In genomic region chr2:74440005-74440377, GRCh38 we compare ENCODE assay signal across 1 cellular context.
TF ChIP-seq lines count a peak whose summit lies in the region.

No MANE protein-coding gene starts in this region.

TF ChIP-seq in K562, 482 proteins besides CTCF, POLR2A, EP300 and RAD21:
- TF ChIP-seq TAF7 (tag; IDR thresholded peaks at IDR 0.05) (peak; percentile 10; the same call in 1 of the 2 replicates), TRIM25 (IDR thresholded peaks at IDR 0.05; ENCODE audit: borderline replicate concordance) (0 out of 2 replicates have a peak, but pooled peaks have one; percentile 64), PRDM10 (IDR thresholded peaks at IDR 0.05; ENCODE audit: partially characterized antibody) (peak; percentile 48), ZNF263 (CRISPR knock-in tag; IDR thresholded peaks at IDR 0.05; ENCODE audit: borderline replicate concordance) (no peak), PTBP1 (IDR thresholded peaks at IDR 0.05; ENCODE audit: low read depth, low read length) (no peak), RNF2 (IDR thresholded peaks at IDR 0.05) (no peak), RERE (CRISPR knock-in tag; IDR thresholded peaks at IDR 0.05; ENCODE audit: borderline replicate concordance) (no peak), SMARCE1 (IDR thresholded peaks at IDR 0.05) (peak; percentile 35; the same call in 1 of the 2 replicates), ZSCAN32 (CRISPR knock-in tag; IDR thresholded peaks at IDR 0.05) (no peak), ZKSCAN8 (CRISPR knock-in tag; IDR thresholded peaks at IDR 0.05) (no peak), MAFK (IDR thresholded peaks at IDR 0.05; ENCODE audit: low read length) (0 out of 2 replicates have a peak, but pooled peaks have one; percentile 9), MAZ (CRISPR knock-in tag; conservative IDR thresholded peaks at IDR 0.05 in 1 of 2, IDR thresholded peaks at IDR 0.05 in 1 of 2) (0 out of 4 replicates have a peak, but pooled peaks of 1 of the 2 experiments have one; percentile 60)
